8 cellular contexts compared by ENCODE assay signal in the genomic region with DNA sequence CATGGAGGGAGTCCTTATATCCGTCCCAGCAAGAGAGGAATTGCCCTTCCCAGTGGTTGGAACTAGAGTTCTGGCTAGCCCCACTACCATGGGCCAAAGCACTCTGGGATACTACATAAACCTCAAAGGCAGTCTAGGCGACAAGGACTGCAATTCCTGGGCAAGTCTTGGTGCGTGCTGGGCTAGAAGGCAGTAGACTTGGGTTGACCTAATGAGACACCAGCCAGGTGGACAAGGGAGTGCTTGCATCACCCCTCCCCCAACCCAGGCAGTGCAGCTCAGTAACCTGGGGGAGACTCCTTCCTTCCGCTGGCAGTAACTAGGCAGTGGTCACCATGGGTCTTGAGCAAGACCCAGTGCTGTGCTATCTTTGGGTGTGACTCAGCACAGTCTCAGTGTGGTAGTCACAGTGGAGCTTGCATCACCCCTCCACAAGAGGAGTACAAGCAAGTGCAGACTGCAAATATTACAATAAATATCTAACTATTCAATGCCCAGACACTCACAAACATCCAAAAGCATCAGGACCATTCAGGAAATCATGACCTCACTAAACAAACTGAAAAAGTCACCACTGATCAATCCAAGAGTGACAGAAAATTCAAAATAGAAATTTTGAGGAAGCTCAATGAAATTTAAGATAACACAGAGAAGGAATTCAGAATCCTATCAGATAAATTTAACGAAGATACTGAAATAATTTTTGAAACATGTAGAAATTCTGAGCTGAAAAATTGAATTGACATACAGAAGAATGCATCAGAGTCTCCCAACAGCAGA.
DNase-seq lines count a peak whose midpoint lies in the region; ATAC-seq and TF ChIP-seq lines count a peak whose summit lies in the region.

No MANE protein-coding gene starts in this region.

- no peaks in the 10 kb centered on the region for H3K36me3 Mint-ChIP-seq in naive thymus-derived CD4-positive, alpha-beta T cell
- no peaks in the 10 kb centered on the region for H3K36me3 Mint-ChIP-seq in CD8-positive, alpha-beta T cell

- H3K4me1 Mint-ChIP-seq in naive thymus-derived CD4-positive, alpha-beta T cell: peaks cover 0 to 1% (median 0%) of the 10 kb centered on the region in 7 donors
- H3K4me1 Mint-ChIP-seq in CD8-positive, alpha-beta T cell (ENCODE audit: low read depth): no peaks in the 10 kb centered on the region

- POLR2A ChIA-PET in naive thymus-derived CD4-positive, alpha-beta T cell (lab: Charles Lee): no interaction called here
- POLR2A ChIA-PET in CD8-positive, alpha-beta T cell (lab: Charles Lee): no interaction called here

- H3K4me3 Mint-ChIP-seq in naive thymus-derived CD4-positive, alpha-beta T cell: no peak overlapping the region
- no peak overlapping the region for H3K4me3 Mint-ChIP-seq in CD8-positive, alpha-beta T cell

- H3K27ac ChIP-seq in body of pancreas: no peak overlapping the region
- H3K27ac ChIP-seq in naive thymus-derived CD4-positive, alpha-beta T cell (ENCODE audit: low read depth, low read length): no peak overlapping the region
- no peak overlapping the region for H3K27ac ChIP-seq in CD8-positive, alpha-beta T cell (ENCODE audit: low read depth, low read length)

- H3K27me3 Mint-ChIP-seq in naive thymus-derived CD4-positive, alpha-beta T cell: peaks cover 0 to 16% (median 8%) of the 10 kb centered on the region in 5 donors
- peaks cover 5% of the 10 kb centered on the region for H3K27me3 Mint-ChIP-seq in CD8-positive, alpha-beta T cell (ENCODE audit: low read depth)

- H3K36me3 ChIP-seq in body of pancreas (replicated peaks in 1 of 2; ENCODE audit: insufficient read depth in 1 of 2, low read depth in 2 of 2): no peaks in the 10 kb centered on the region
- no peaks in the 10 kb centered on the region for H3K36me3 ChIP-seq in naive thymus-derived CD4-positive, alpha-beta T cell (ENCODE audit: control insufficient read depth in 2 of 3, insufficient read depth in 3 of 3, low read length in 3 of 3)
- H3K36me3 ChIP-seq in CD8-positive, alpha-beta T cell (ENCODE audit: insufficient read depth, low read length): no peaks in the 10 kb centered on the region

- no peak overlapping the region for H3K27ac Mint-ChIP-seq in naive thymus-derived CD4-positive, alpha-beta T cell
- H3K27ac Mint-ChIP-seq in CD8-positive, alpha-beta T cell: no peak overlapping the region

- H3K4me3 ChIP-seq in body of pancreas: no peak overlapping the region
- no peak overlapping the region for H3K4me3 ChIP-seq in naive thymus-derived CD4-positive, alpha-beta T cell (ENCODE audit: low read length)
- no peak overlapping the region for H3K4me3 ChIP-seq in CD8-positive, alpha-beta T cell (ENCODE audit: low read depth, low read length)

- H3K4me1 ChIP-seq in body of pancreas: no peaks in the 10 kb centered on the region
- H3K4me1 ChIP-seq in naive thymus-derived CD4-positive, alpha-beta T cell (ENCODE audit: control insufficient read depth in 2 of 2, insufficient read depth in 2 of 2, low read length in 2 of 2): no peaks in the 10 kb centered on the region
- H3K4me1 ChIP-seq in CD8-positive, alpha-beta T cell (ENCODE audit: insufficient read depth, low read length): no peaks in the 10 kb centered on the region

- DNase-seq in EL (peak; percentile 94), HPDE6-E6E7 (ENCODE audit: extremely low spot score) (peak; percentile 80), body of pancreas (peak in 3 of 4 donors; percentile 12 to 71 (median 21)), SW480 (ENCODE audit: low spot score) (no peak)
- DNase-seq in naive thymus-derived CD4-positive, alpha-beta T cell: no peak
- DNase-seq in stimulated activated CD4-positive, alpha-beta T cell treated with anti-CD3 and anti-CD28 coated beads, Interleukin-12 subunit alpha, Interleukin-12 subunit beta, amount 100 ng/mL, for 4 hours: no peak
- no peak for DNase-seq in CD8-positive, alpha-beta T cell

- no peaks in the 10 kb centered on the region for H3K9me3 ChIP-seq in body of pancreas
- no peaks in the 10 kb centered on the region for H3K9me3 ChIP-seq in naive thymus-derived CD4-positive, alpha-beta T cell (ENCODE audit: control insufficient read depth in 2 of 3, low read length in 3 of 3)
- H3K9me3 ChIP-seq in CD8-positive, alpha-beta T cell (ENCODE audit: low read length): no peaks in the 10 kb centered on the region

- ATAC-seq in GM21717 (IDR thresholded peaks at IDR 0.05; ENCODE audit: unreplicated experiment) (peak; percentile 91), body of pancreas (peak; percentile 42)
- ATAC-seq in naive thymus-derived CD4-positive, alpha-beta T cell: peak; percentile 89
- ATAC-seq in CD8-positive, alpha-beta T cell: no peak

- intact Hi-C loops in body of pancreas (cut with DNase I): no loop called here
- intact Hi-C loops in naive thymus-derived CD4-positive, alpha-beta T cell (cut with micrococcal nuclease): no loop called here
- intact Hi-C loops in CD8-positive, alpha-beta T cell (cut with DNase I, micrococcal nuclease): no loop called here

- WGBS in body of pancreas, 2 donors: 75 to 77% methylated on average over 3 to 5 of the region's 5 CpGs

- peaks cover 0 to 21% (median 1%) of the 10 kb centered on the region in 11 donors for H3K9me3 Mint-ChIP-seq in naive thymus-derived CD4-positive, alpha-beta T cell
- peaks cover 2% of the 10 kb centered on the region for H3K9me3 Mint-ChIP-seq in CD8-positive, alpha-beta T cell

- CTCF ChIA-PET in naive thymus-derived CD4-positive, alpha-beta T cell (lab: Charles Lee): no interaction called here
- CTCF ChIA-PET in CD8-positive, alpha-beta T cell (lab: Charles Lee): interaction anchor here (0.6 kb wide), 1 partner anchor 9 kb away, joined by 3 read pairs; no protein-coding TSS in a partner anchor

- TF ChIP-seq CTCF in body of pancreas (IDR thresholded peaks at IDR 0.05): no peak
- TF ChIP-seq CTCF in CD8-positive, alpha-beta T cell (IDR thresholded peaks at IDR 0.05): no peak

- TF ChIP-seq POLR2A in body of pancreas (IDR thresholded peaks at IDR 0.05): no peak

- H3K27me3 ChIP-seq in body of pancreas: no peaks in the 10 kb centered on the region
- no peaks in the 10 kb centered on the region for H3K27me3 ChIP-seq in naive thymus-derived CD4-positive, alpha-beta T cell (ENCODE audit: control insufficient read depth in 2 of 2, insufficient read depth in 2 of 2, low read length in 2 of 2)
- H3K27me3 ChIP-seq in CD8-positive, alpha-beta T cell (ENCODE audit: insufficient read depth, low read length): no peaks in the 10 kb centered on the region

Comparison
In these comparisons a context has a peak if more than half of its experiments do, and no peak if none do; other contexts are left out.
1. DNase-seq: peak in EL (single experiment), HPDE6-E6E7 (single experiment) and body of pancreas (3 of 4); none in naive thymus-derived CD4-positive, alpha-beta T cell (0 of 9), stimulated activated CD4-positive, alpha-beta T cell treated with anti-CD3 and anti-CD28 coated beads, Interleukin-12 subunit alpha, Interleukin-12 subunit beta, amount 100 ng/mL, for 4 hours (single experiment), SW480 (single experiment) and CD8-positive, alpha-beta T cell (0 of 7).